In the genomic region with DNA sequence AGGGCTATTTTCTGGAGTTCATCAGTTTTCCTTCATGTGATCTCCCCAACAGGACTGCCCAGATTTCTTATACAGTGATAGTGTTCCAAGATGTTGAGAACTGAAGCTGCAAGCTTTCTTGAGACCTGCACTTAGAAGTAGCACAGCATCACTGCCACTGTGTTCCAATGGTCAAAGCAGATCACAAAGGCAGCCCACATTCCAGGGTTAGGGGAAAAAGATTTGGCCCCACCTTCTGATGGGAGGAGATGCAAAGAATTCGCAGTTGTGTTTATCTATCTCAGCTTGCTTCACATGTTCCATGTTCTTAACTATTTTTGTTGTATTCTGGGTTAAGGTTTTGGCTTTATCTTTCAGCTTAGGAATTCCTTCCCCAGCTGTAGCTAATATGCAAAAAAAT, we compare ENCODE assay signal across 13 cellular contexts.
DNase-seq lines count a peak whose midpoint lies in the region; ATAC-seq and TF ChIP-seq lines count a peak whose summit lies in the region.
"Had no signal": no experiment of that assay in that cellular context is flagged by ENCODE, and none has a peak within 500 bp of the region (broad histone marks: within the 10 kb centered on the region; RNA-seq: fewer than 3 reads in every experiment).

No MANE protein-coding gene starts in this region.

- H2BK15ac ChIP-seq in neuronal stem cell (ENCODE audit: low read length): no peak overlapping the region

- no peak overlapping the region for H3K27ac Mint-ChIP-seq in endodermal cell
- H3K27ac Mint-ChIP-seq in activated T-cell treated with anti-CD3 and anti-CD28 coated beads, Interleukin-2, amount 50 U/mL, for 72 hours: no peak overlapping the region
- H3K27ac Mint-ChIP-seq: CD8-positive, alpha-beta T cell; H9 had no signal

- H3K4me2 ChIP-seq in OCI-LY7 (ENCODE audit: low read length) (no peak overlapping the region), neuronal stem cell (ENCODE audit: insufficient read depth, low read length, poor library complexity, severe bottlenecking) (no peak overlapping the region)
- H3K4me2 ChIP-seq: BLaER1 had no signal

- no peak overlapping the region for H3K14ac ChIP-seq in neuronal stem cell (ENCODE audit: low read length)

- TF ChIP-seq CTCF in OCI-LY7 (conservative IDR thresholded peaks at IDR 0.05; ENCODE audit: low read length) (no peak), endodermal cell (conservative IDR thresholded peaks at IDR 0.05) (no peak), ovary (IDR thresholded peaks at IDR 0.05) (no peak)

- no peaks in the 10 kb centered on the region for H4K20me1 ChIP-seq in OCI-LY7 (ENCODE audit: insufficient read depth, low read length)
- H4K20me1 ChIP-seq: BLaER1 had no signal

- peaks cover 3% of the 10 kb centered on the region for H3K4me1 Mint-ChIP-seq in endodermal cell
- peaks cover 17% of the 10 kb centered on the region for H3K4me1 Mint-ChIP-seq in activated T-cell treated with anti-CD3 and anti-CD28 coated beads, Interleukin-2, amount 50 U/mL, for 72 hours (ENCODE audit: low read depth)

- no peak for TF ChIP-seq EP300 in ovary (IDR thresholded peaks at IDR 0.05)

- H3K27ac ChIP-seq in OCI-LY7 (ENCODE audit: low read depth, low read length, poor library complexity, severe bottlenecking): no peak overlapping the region
- H3K27ac ChIP-seq in endodermal cell (ENCODE audit: low read depth, low read length): no peak overlapping the region
- H3K27ac ChIP-seq in neuronal stem cell (replicated peaks; ENCODE audit: low read length): no peak overlapping the region
- no peak overlapping the region for H3K27ac ChIP-seq in ovary
- H3K27ac ChIP-seq: BLaER1, GM23248 had no signal

- H3K79me1 ChIP-seq in neuronal stem cell (ENCODE audit: low read depth, low read length): no peaks in the 10 kb centered on the region

- peak; percentile 30 for DNase-seq in H7
- no peak for DNase-seq in OCI-LY7 (ENCODE audit: low spot score)
- peak; percentile 68 for DNase-seq in endodermal cell
- no peak for DNase-seq in neuronal stem cell (ENCODE audit: low spot score)
- DNase-seq in activated T-cell treated with anti-CD3 and anti-CD28 coated beads, Interleukin-2, amount 50 U/mL, for 72 hours: no peak
- DNase-seq in ovary: no peak
- DNase-seq: 8988T; Calu3; CD8-positive, alpha-beta T cell; GM23248; H9 had no signal

- TF ChIP-seq POLR2A in ovary (IDR thresholded peaks at IDR 0.05): no peak

- no TSS peak for BruUV-seq in OCI-LY7 (replicated peaks; lab: Mats Ljungman, UMichigan)

- WGBS in endodermal cell (ENCODE audit: insufficient coverage in 1 of 2, insufficient read length in 1 of 2), 2 experiments: 42% methylated on average over 1 of the region's 1 CpG; no CpG with 5 or more reads in 1 of the 2 experiments
- no CpG with 5 or more reads among the region's 1 CpG for WGBS in neuronal stem cell (ENCODE audit: extremely low coverage in 2 of 2, insufficient read length in 2 of 2, insufficient replicate concordance in 1 of 2), 2 donors
- WGBS in ovary, 3 donors: 0 to 17% (median 0%) methylated on average over 1 of the region's 1 CpG

- no peak overlapping the region for H3K18ac ChIP-seq in neuronal stem cell (ENCODE audit: low read length)

- CTCF ChIA-PET in OCI-LY7 (lab: Charles Lee; ENCODE audit: unreplicated experiment): no interaction called here

- POLR2A ChIA-PET in OCI-LY7 (lab: Charles Lee): interaction anchor here (0.6 to 1.2 kb wide), 3 partner anchors 10 to 81 kb away, joined by 3 read pairs; no protein-coding TSS in a partner anchor

- no peaks in the 10 kb centered on the region for H3K9me2 ChIP-seq in OCI-LY7 (ENCODE audit: insufficient read depth, low read length)

- no peak overlapping the region for H4K91ac ChIP-seq in neuronal stem cell (ENCODE audit: low read depth, low read length, poor library complexity)

- no peak overlapping the region for H3K4me3 Mint-ChIP-seq in endodermal cell
- no peak overlapping the region for H3K4me3 Mint-ChIP-seq in activated T-cell treated with anti-CD3 and anti-CD28 coated beads, Interleukin-2, amount 50 U/mL, for 72 hours
- H3K4me3 Mint-ChIP-seq: CD8-positive, alpha-beta T cell; H9 had no signal

- H2BK120ac ChIP-seq in neuronal stem cell (ENCODE audit: low read depth, low read length): no peak overlapping the region

- H2BK5ac ChIP-seq in neuronal stem cell (ENCODE audit: low read length): no peak overlapping the region

- H3K27me3 ChIP-seq in H7 (ENCODE audit: control insufficient read depth, insufficient read depth, low read length) (0 out of 2 replicates have a peak, but pooled peaks cover 1% of the 10 kb centered on the region), endodermal cell (ENCODE audit: control insufficient read depth, insufficient read depth, low read length, poor library complexity, severe bottlenecking) (no peaks in the 10 kb centered on the region), neuronal stem cell (ENCODE audit: control insufficient read depth in 3 of 3, insufficient read depth in 3 of 3, low read depth in 1 of 3, low read length in 3 of 3) (peaks cover 0 to 3% (median 0%) of the 10 kb centered on the region in 3 experiments), ovary (no peaks in the 10 kb centered on the region)
- H3K27me3 ChIP-seq: BLaER1 had no signal

- H3K9ac ChIP-seq in endodermal cell (ENCODE audit: extremely low read depth, low read length, poor library complexity, severe bottlenecking) (no peak overlapping the region), neuronal stem cell (ENCODE audit: low read depth, low read length, poor library complexity) (no peak overlapping the region)
- H3K9ac ChIP-seq: BLaER1, GM23248 had no signal

- H3K36me3 ChIP-seq in H7 (replicated peaks; ENCODE audit: control insufficient read depth, insufficient read depth, low read length) (no peaks in the 10 kb centered on the region), OCI-LY7 (ENCODE audit: insufficient read depth, low read length) (no peaks in the 10 kb centered on the region; the same call in 1 of the 2 replicates), endodermal cell (ENCODE audit: control insufficient read depth, insufficient read depth, low read length) (no peaks in the 10 kb centered on the region), neuronal stem cell (replicated peaks in 1 of 2; ENCODE audit: control insufficient read depth in 2 of 2, insufficient read depth in 2 of 2, low read length in 2 of 2) (no peaks in the 10 kb centered on the region), ovary (no peaks in the 10 kb centered on the region)
- H3K36me3 ChIP-seq: BLaER1 had no signal

- H3K9me3 ChIP-seq in OCI-LY7 (ENCODE audit: low read length): 0 out of 2 replicates have a peak, but pooled peaks cover 5% of the 10 kb centered on the region
- H3K9me3 ChIP-seq in endodermal cell (ENCODE audit: control insufficient read depth, low read length): no peaks in the 10 kb centered on the region
- no peaks in the 10 kb centered on the region for H3K9me3 ChIP-seq in neuronal stem cell (replicated peaks in 1 of 2; ENCODE audit: control insufficient read depth in 2 of 2, insufficient read depth in 1 of 2, low read depth in 1 of 2, low read length in 2 of 2)
- no peaks in the 10 kb centered on the region for H3K9me3 ChIP-seq in ovary

- H3K36me3 Mint-ChIP-seq in endodermal cell (ENCODE audit: low read depth): no peaks in the 10 kb centered on the region
- H3K36me3 Mint-ChIP-seq in activated T-cell treated with anti-CD3 and anti-CD28 coated beads, Interleukin-2, amount 50 U/mL, for 72 hours (ENCODE audit: insufficient read depth in 2 of 2): no peaks in the 10 kb centered on the region
- H3K36me3 Mint-ChIP-seq: CD8-positive, alpha-beta T cell had no signal

- no peaks in the 10 kb centered on the region for H3K79me2 ChIP-seq in OCI-LY7 (ENCODE audit: insufficient read depth, low read depth, low read length)

- H3K4ac ChIP-seq in neuronal stem cell (ENCODE audit: low read length): no peak overlapping the region

- no peak overlapping the region for H3K23ac ChIP-seq in neuronal stem cell (ENCODE audit: low read depth, low read length, poor library complexity)

- intact Hi-C loops in OCI-LY7 (cut with micrococcal nuclease; ENCODE audit: unreplicated experiment) (no loop called here), ovary (cut with DNase I) (no loop called here)

- H2BK12ac ChIP-seq in neuronal stem cell (ENCODE audit: low read length): no peak overlapping the region

- no peak for ATAC-seq in activated T-cell treated with anti-CD3 and anti-CD28 coated beads, Interleukin-2, amount 50 U/mL, for 72 hours (replicated peaks in 1 of 2)
- no peak for ATAC-seq in GM21381 (IDR thresholded peaks at IDR 0.05; ENCODE audit: unreplicated experiment)
- ATAC-seq: CD8-positive, alpha-beta T cell had no signal

- no peak overlapping the region for H4K8ac ChIP-seq in neuronal stem cell (ENCODE audit: low read depth, low read length)

- peaks cover 25% of the 10 kb centered on the region for H3K4me1 ChIP-seq in OCI-LY7 (ENCODE audit: insufficient read depth, low read length, poor library complexity, severe bottlenecking)
- H3K4me1 ChIP-seq in endodermal cell (ENCODE audit: control insufficient read depth, insufficient read depth, low read length): no peaks in the 10 kb centered on the region
- H3K4me1 ChIP-seq in neuronal stem cell (ENCODE audit: control insufficient read depth in 2 of 2, insufficient read depth in 1 of 2, low read depth in 1 of 2, low read length in 2 of 2): peaks cover 3 to 9% of the 10 kb centered on the region in 2 donors
- no peaks in the 10 kb centered on the region for H3K4me1 ChIP-seq in ovary (ENCODE audit: insufficient read depth)

- H3K4me3 ChIP-seq in H7 (ENCODE audit: insufficient read depth, low read depth, low read length) (no peak overlapping the region), OCI-LY7 (ENCODE audit: low read depth, low read length, poor library complexity, severe bottlenecking) (no peak overlapping the region), endodermal cell (ENCODE audit: low read length) (no peak overlapping the region), neuronal stem cell (ENCODE audit: low read length in 2 of 2) (no peak overlapping the region), ovary (no peak overlapping the region)
- H3K4me3 ChIP-seq: BLaER1, GM23248 had no signal

- peaks cover 9% of the 10 kb centered on the region for H3K27me3 Mint-ChIP-seq in endodermal cell (ENCODE audit: insufficient read depth)
- peaks cover 51% of the 10 kb centered on the region for H3K27me3 Mint-ChIP-seq in activated T-cell treated with anti-CD3 and anti-CD28 coated beads, Interleukin-2, amount 50 U/mL, for 72 hours (ENCODE audit: low read depth)

- H2AFZ ChIP-seq in OCI-LY7 (ENCODE audit: low read length): peak overlapping the region; percentile 48; the same call in 1 of the 2 replicates
- H2AFZ ChIP-seq in neuronal stem cell (ENCODE audit: low read length): peak overlapping the region; percentile 16
- H2AFZ ChIP-seq: GM23248 had no signal

- no peaks in the 10 kb centered on the region for H3K9me3 Mint-ChIP-seq in endodermal cell
- no peaks in the 10 kb centered on the region for H3K9me3 Mint-ChIP-seq in activated T-cell treated with anti-CD3 and anti-CD28 coated beads, Interleukin-2, amount 50 U/mL, for 72 hours
- H3K9me3 Mint-ChIP-seq: H9 had no signal

- H2AK5ac ChIP-seq in neuronal stem cell (ENCODE audit: low read depth, low read length): no peak overlapping the region

Comparison
In these comparisons a context has a peak if more than half of its experiments do, and no peak if none do; other contexts are left out.
1. DNase-seq: peak in H7 (single experiment) and endodermal cell (single experiment); none in OCI-LY7 (single experiment), neuronal stem cell (single experiment), activated T-cell treated with anti-CD3 and anti-CD28 coated beads, Interleukin-2, amount 50 U/mL, for 72 hours (0 of 2) and ovary (0 of 5).